8 cellular contexts compared by ENCODE assay signal in genomic region chr12:19439059-19440018, GRCh38. TPM values are rescaled to one million over a fixed set of nuclear protein-coding genes. Genes with fewer than 3 reads are reported as not detected.
DNase-seq lines count a peak whose midpoint lies in the region; ATAC-seq and TF ChIP-seq lines count a peak whose summit lies in the region.

A gene with protein sequence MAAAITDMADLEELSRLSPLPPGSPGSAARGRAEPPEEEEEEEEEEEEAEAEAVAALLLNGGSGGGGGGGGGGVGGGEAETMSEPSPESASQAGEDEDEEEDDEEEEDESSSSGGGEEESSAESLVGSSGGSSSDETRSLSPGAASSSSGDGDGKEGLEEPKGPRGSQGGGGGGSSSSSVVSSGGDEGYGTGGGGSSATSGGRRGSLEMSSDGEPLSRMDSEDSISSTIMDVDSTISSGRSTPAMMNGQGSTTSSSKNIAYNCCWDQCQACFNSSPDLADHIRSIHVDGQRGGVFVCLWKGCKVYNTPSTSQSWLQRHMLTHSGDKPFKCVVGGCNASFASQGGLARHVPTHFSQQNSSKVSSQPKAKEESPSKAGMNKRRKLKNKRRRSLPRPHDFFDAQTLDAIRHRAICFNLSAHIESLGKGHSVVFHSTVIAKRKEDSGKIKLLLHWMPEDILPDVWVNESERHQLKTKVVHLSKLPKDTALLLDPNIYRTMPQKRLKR (plus strand): TSS chr12:19439492. CDS start chr12:19439700, 208 bp downstream.

- peak within 1 kb of the TSS; percentile 99 for H3K4me3 Mint-ChIP-seq in Calu3 (ENCODE audit: low read depth, unreplicated experiment)

- H3K27ac Mint-ChIP-seq in Calu3 (ENCODE audit: unreplicated experiment), result peak within 1 kb of the TSS; percentile 96

- POLR2A ChIA-PET in OCI-LY7 (lab: Charles Lee), result interaction anchor here (1.0 to 1.2 kb wide), 2 partner anchors 10 to 19 kb away, joined by 3 to 4 read pairs; no protein-coding TSS in a partner anchor

- intact Hi-C loops in Calu3 (cut with micrococcal nuclease; ENCODE audit: unreplicated experiment) (no loop called here), OCI-LY7 (cut with micrococcal nuclease; ENCODE audit: unreplicated experiment) (loop anchor here (10.0 kb wide), 1 partner anchor 705 kb away; no protein-coding TSS in a partner anchor), mucosa of descending colon (cut with DNase I, micrococcal nuclease) (no loop called here)

- H2AFZ ChIP-seq in OCI-LY7 (ENCODE audit: low read length), result peak within 1 kb of the TSS; percentile 75; the same call in 1 of the 2 replicates

- H3K4me1 ChIP-seq in OCI-LY7 (ENCODE audit: insufficient read depth, low read length, poor library complexity, severe bottlenecking), result peaks cover 32% of the 10 kb centered on the region
- H3K4me1 ChIP-seq in mucosa of descending colon (ENCODE audit: low read depth), result peaks cover 10% of the 10 kb centered on the region

- peaks cover 35% of the 10 kb centered on the region for H3K36me3 ChIP-seq in OCI-LY7 (ENCODE audit: insufficient read depth, low read length)
- no peaks in the 10 kb centered on the region for H3K36me3 ChIP-seq in mucosa of descending colon (ENCODE audit: low read depth)

- H4K20me1 ChIP-seq in OCI-LY7 (ENCODE audit: insufficient read depth, low read length), result peaks cover 16% of the 10 kb centered on the region

- peaks cover 3% of the 10 kb centered on the region for H3K4me1 Mint-ChIP-seq in Calu3 (ENCODE audit: low read depth, unreplicated experiment)

- DNase-seq in Calu3, result peak; percentile 85
- peak in 74 of 76 experiments; percentile 29 to 92 (median 84) for DNase-seq in HUDEP-2 (lab: John Stamatoyannopoulos, UW; ENCODE audit: unreplicated experiment in 76 of 76)
- DNase-seq in OCI-LY7 (ENCODE audit: low spot score), result peak; percentile 91
- peak; percentile 80 for DNase-seq in activated T-cell treated with anti-CD3 and anti-CD28 coated beads for 24 hours (ENCODE audit: low read depth)
- DNase-seq in epithelial cell of esophagus (ENCODE audit: low read depth), result peak; percentile 95
- DNase-seq in mucosa of descending colon, result peak; percentile 86 to 95 (median 93)
- DNase-seq in stimulated activated CD8-positive, alpha-beta memory T cell treated with anti-CD3 and anti-CD28 coated beads, Interleukin-4, amount 100 ng/mL, for 1 hour (ENCODE audit: low read depth in 2 of 2, low spot score in 1 of 2), result peak; percentile 77 to 87

- H3K27me3 Mint-ChIP-seq in Calu3 (ENCODE audit: unreplicated experiment), result no peaks in the 10 kb centered on the region

- H3K79me2 ChIP-seq in OCI-LY7 (ENCODE audit: insufficient read depth, low read depth, low read length), result peaks cover 42% of the 10 kb centered on the region

- peak within 1 kb of the TSS; percentile 74 for H3K27ac ChIP-seq in OCI-LY7 (ENCODE audit: low read depth, low read length, poor library complexity, severe bottlenecking)

- TF ChIP-seq CTCF in Calu3 (IDR thresholded peaks at IDR 0.05; ENCODE audit: unreplicated experiment) (no peak), OCI-LY7 (conservative IDR thresholded peaks at IDR 0.05; ENCODE audit: low read length) (no peak), epithelial cell of esophagus (IDR thresholded peaks at IDR 0.05; ENCODE audit: insufficient read depth, low read depth, low read length, missing control alignments) (no peak), mucosa of descending colon (IDR thresholded peaks at IDR 0.05) (no peak)

- H3K4me3 ChIP-seq in OCI-LY7 (ENCODE audit: low read depth, low read length, poor library complexity, severe bottlenecking) (peak within 1 kb of the TSS; percentile 99), epithelial cell of esophagus (ENCODE audit: low read length) (peak within 1 kb of the TSS; percentile 75), mucosa of descending colon (peak within 1 kb of the TSS; percentile 98)

- no TSS peak for BruUV-seq in Calu3 (replicated peaks; lab: Mats Ljungman, UMichigan)
- no TSS peak for BruUV-seq in OCI-LY7 (replicated peaks; lab: Mats Ljungman, UMichigan)

- ATAC-seq in GM21390 (IDR thresholded peaks at IDR 0.05; ENCODE audit: unreplicated experiment) (peak; percentile 74), mucosa of descending colon (peak; percentile 96)

- H3K9me2 ChIP-seq in OCI-LY7 (ENCODE audit: insufficient read depth, low read length), result no peaks in the 10 kb centered on the region

- H3K9me3 ChIP-seq in OCI-LY7 (ENCODE audit: low read length), result no peaks in the 10 kb centered on the region
- no peaks in the 10 kb centered on the region for H3K9me3 ChIP-seq in mucosa of descending colon

- peaks cover 39% of the 10 kb centered on the region for H3K36me3 Mint-ChIP-seq in Calu3 (ENCODE audit: insufficient read depth, unreplicated experiment)

- no peaks in the 10 kb centered on the region for H3K9me3 Mint-ChIP-seq in Calu3 (ENCODE audit: low read depth, unreplicated experiment)

- peak within 1 kb of the TSS; percentile 94 for H3K4me2 ChIP-seq in OCI-LY7 (ENCODE audit: low read length)

- CTCF ChIA-PET in Calu3 (lab: Charles Lee), result interaction anchor here (0.6 kb wide), 1 partner anchor 49 kb away, joined by 3 read pairs; no protein-coding TSS in a partner anchor
- CTCF ChIA-PET in OCI-LY7 (lab: Charles Lee; ENCODE audit: unreplicated experiment), result interaction anchor here (0.6 kb wide), 1 partner anchor 59 kb away, joined by 3 read pairs; no protein-coding TSS in a partner anchor

RNA-seq across cellular contexts. Expression of the gene that starts here (rescaled TPM):
- total RNA-seq in Calu3 (2022) (53.6 and 57.9 TPM in 2 replicates), OCI-LY7 (2022) (55.0 and 59.7 TPM in 2 replicates), mucosa of descending colon (10 to 100 TPM; 24.4 to 57.2 (median 27.7) TPM)
- 20.9 and 21.5 TPM in 2 replicates for total RNA-seq in OCI-LY7 (2014; rRNA removed; shearing (Covaris generic))

Comparison
In these comparisons a context has a peak if more than half of its experiments do, and no peak if none do; other contexts are left out.
1. Peak in every context shown above with its lines: DNase-seq, ATAC-seq, H3K4me3 ChIP-seq and H3K27ac ChIP-seq.